Comparison of ENCODE assay signal across 1 cellular context in genomic region chr4:140242357-140243284, GRCh38.
TF ChIP-seq lines count a peak whose summit lies in the region.

No MANE protein-coding gene starts in this region.

TF ChIP-seq in IMR-90, 13 proteins besides CTCF, POLR2A, EP300 and RAD21 (continued from another document):
- TF ChIP-seq MAFK (IDR thresholded peaks at IDR 0.05; ENCODE audit: low read depth, low read length) = no peak
TF ChIP-seq in IMR-90: peak in this region for 0.
